ENCODE assay signal across 15 cellular contexts in the genomic region with DNA sequence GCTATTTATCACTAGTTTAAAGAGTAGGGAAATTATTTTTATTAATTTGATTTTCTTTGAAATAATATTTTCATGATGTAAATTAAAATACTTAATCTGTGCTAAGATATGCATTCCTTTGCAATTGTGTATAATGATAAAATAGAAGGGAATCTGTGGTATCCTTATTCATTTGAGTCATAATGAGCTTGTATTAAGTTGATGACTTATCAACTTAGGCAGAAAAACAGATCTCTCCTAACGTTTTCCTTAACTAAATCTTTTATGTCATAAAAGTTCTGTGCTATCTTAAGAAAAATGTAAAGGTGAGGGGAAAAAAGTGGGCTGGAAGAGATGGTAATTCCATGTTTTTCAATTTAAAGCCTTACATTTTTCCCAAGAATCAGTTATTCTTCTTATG. TPM values are rescaled to one million over a fixed set of nuclear protein-coding genes. Genes with fewer than 3 reads are reported as not detected.
A peak's percentile ranks its signal among the peaks of the same experiment; 100 is the strongest.
DNase-seq lines count a peak whose midpoint lies in the region; ATAC-seq and TF ChIP-seq lines count a peak whose summit lies in the region.
"Had no signal": no experiment of that assay in that cellular context is flagged by ENCODE, and none has a peak within 500 bp of the region (broad histone marks: within the 10 kb centered on the region; RNA-seq: fewer than 3 reads in every experiment).

No MANE protein-coding gene starts in this region.

- intact Hi-C loops in esophagus muscularis mucosa (cut with DNase I): loop anchor here (5.0 to 10.0 kb wide), 4 partner anchors 480 to 722 kb away; no protein-coding TSS in a partner anchor
- intact Hi-C loops in activated T-helper 1 cell treated with anti-CD3 and anti-CD28 coated beads, Interleukin-12 subunit alpha, Interleukin-12 subunit beta, Interleukin-2, Interleukin-4 antibody, amounts not matched to agents 30 ng/mL and 10 ng/mL and 1 ng/mL, durations not matched to agents 14 hours and 24 hours and 36 hours (cut with micrococcal nuclease): loop anchor here (5.0 kb wide), 1 partner anchor 268 kb away; the partner anchor contains the start of gene COPS2

- peaks cover 11% of the 10 kb centered on the region for H3K27me3 Mint-ChIP-seq in activated T-helper 1 cell treated with anti-CD3 and anti-CD28 coated beads, Interleukin-12 subunit alpha, Interleukin-12 subunit beta, Interleukin-2, Interleukin-4 antibody, amounts not matched to agents 30 ng/mL and 10 ng/mL and 1 ng/mL, durations not matched to agents 14 hours and 24 hours and 36 hours (ENCODE audit: insufficient read depth)
- peaks cover 12% of the 10 kb centered on the region for H3K27me3 Mint-ChIP-seq in activated CD8-positive, alpha-beta memory T cell treated with anti-CD3 and anti-CD28 coated beads, Interleukin-2, amount 10 ng/mL, durations not matched to agents 7 days and 5 days

- H3K9ac ChIP-seq in muscle layer of colon (ENCODE audit: low read length): no peak overlapping the region
- H3K9ac ChIP-seq: parathyroid adenoma had no signal

- no peak overlapping the region for H3K27ac Mint-ChIP-seq in activated T-helper 1 cell treated with anti-CD3 and anti-CD28 coated beads, Interleukin-12 subunit alpha, Interleukin-12 subunit beta, Interleukin-2, Interleukin-4 antibody, amounts not matched to agents 30 ng/mL and 10 ng/mL and 1 ng/mL, durations not matched to agents 14 hours and 24 hours and 36 hours
- H3K27ac Mint-ChIP-seq in activated CD8-positive, alpha-beta memory T cell treated with anti-CD3 and anti-CD28 coated beads, Interleukin-2, amount 10 ng/mL, durations not matched to agents 7 days and 5 days: no peak overlapping the region
- H3K27ac Mint-ChIP-seq: T-helper 1 cell treated with Interleukin-12 subunit alpha and Interleukin-12 subunit beta and Interleukin-4 antibody, amounts not matched to agents 30 μg/mL and 1 μg/mL, for 36 hours had no signal

- no peaks in the 10 kb centered on the region for H3K36me3 Mint-ChIP-seq in activated T-helper 1 cell treated with anti-CD3 and anti-CD28 coated beads, Interleukin-12 subunit alpha, Interleukin-12 subunit beta, Interleukin-2, Interleukin-4 antibody, amounts not matched to agents 30 ng/mL and 10 ng/mL and 1 ng/mL, durations not matched to agents 14 hours and 24 hours and 36 hours (ENCODE audit: low read depth)
- H3K36me3 Mint-ChIP-seq in activated CD8-positive, alpha-beta memory T cell treated with anti-CD3 and anti-CD28 coated beads, Interleukin-2, amount 10 ng/mL, durations not matched to agents 7 days and 5 days: peaks cover 1% of the 10 kb centered on the region

- H3K36me3 ChIP-seq in esophagus muscularis mucosa (no peaks in the 10 kb centered on the region), muscle layer of colon (ENCODE audit: insufficient read depth, low read length) (no peaks in the 10 kb centered on the region), thoracic aorta (no peaks in the 10 kb centered on the region)

- 8% methylated on average over 1 of the region's 1 CpG for WGBS in esophagus muscularis mucosa

- H3K27ac ChIP-seq in esophagus muscularis mucosa (replicated peaks in 1 of 4) (peak overlapping the region; percentile 65 to 75 (median 72)), muscle layer of colon (ENCODE audit: low read depth, low read length) (no peak overlapping the region), thoracic aorta (no peak overlapping the region)
- H3K27ac ChIP-seq: parathyroid adenoma had no signal

- H3K9me3 ChIP-seq in esophagus muscularis mucosa: no peaks in the 10 kb centered on the region
- H3K9me3 ChIP-seq in muscle layer of colon (ENCODE audit: low read length): no peaks in the 10 kb centered on the region
- H3K9me3 ChIP-seq in thoracic aorta: no peaks in the 10 kb centered on the region

- no peak for TF ChIP-seq POLR2A in esophagus muscularis mucosa (IDR thresholded peaks at IDR 0.05; ENCODE audit: low read depth)

- ATAC-seq in thoracic aorta (ENCODE audit: insufficient number of reproducible peaks, low FRiP score, low read depth): no peak
- no peak for ATAC-seq in activated CD8-positive, alpha-beta memory T cell treated with anti-CD3 and anti-CD28 coated beads, Interleukin-2, amount 10 ng/mL, durations not matched to agents 7 days and 5 days

- H3K9me3 Mint-ChIP-seq in activated T-helper 1 cell treated with anti-CD3 and anti-CD28 coated beads, Interleukin-12 subunit alpha, Interleukin-12 subunit beta, Interleukin-2, Interleukin-4 antibody, amounts not matched to agents 30 ng/mL and 10 ng/mL and 1 ng/mL, durations not matched to agents 14 hours and 24 hours and 36 hours: no peaks in the 10 kb centered on the region
- no peaks in the 10 kb centered on the region for H3K9me3 Mint-ChIP-seq in activated CD8-positive, alpha-beta memory T cell treated with anti-CD3 and anti-CD28 coated beads, Interleukin-2, amount 10 ng/mL, durations not matched to agents 7 days and 5 days (ENCODE audit: low read depth)
- H3K9me3 Mint-ChIP-seq: T-helper 1 cell treated with Interleukin-12 subunit alpha and Interleukin-12 subunit beta and Interleukin-4 antibody, amounts not matched to agents 30 μg/mL and 1 μg/mL, for 36 hours had no signal

- peaks cover 4% of the 10 kb centered on the region for H3K4me1 Mint-ChIP-seq in activated T-helper 1 cell treated with anti-CD3 and anti-CD28 coated beads, Interleukin-12 subunit alpha, Interleukin-12 subunit beta, Interleukin-2, Interleukin-4 antibody, amounts not matched to agents 30 ng/mL and 10 ng/mL and 1 ng/mL, durations not matched to agents 14 hours and 24 hours and 36 hours (ENCODE audit: low read depth)
- H3K4me1 Mint-ChIP-seq in activated CD8-positive, alpha-beta memory T cell treated with anti-CD3 and anti-CD28 coated beads, Interleukin-2, amount 10 ng/mL, durations not matched to agents 7 days and 5 days: peaks cover 4% of the 10 kb centered on the region

- CTCF ChIA-PET in activated CD8-positive, alpha-beta memory T cell treated with anti-CD3 and anti-CD28 coated beads, Interleukin-2, amount 10 ng/mL, durations not matched to agents 7 days and 5 days (lab: Charles Lee): no interaction called here

- TF ChIP-seq CTCF in esophagus muscularis mucosa (IDR thresholded peaks at IDR 0.05) (no peak), thoracic aorta (IDR thresholded peaks at IDR 0.05) (no peak)

- H3K4me3 Mint-ChIP-seq in activated T-helper 1 cell treated with anti-CD3 and anti-CD28 coated beads, Interleukin-12 subunit alpha, Interleukin-12 subunit beta, Interleukin-2, Interleukin-4 antibody, amounts not matched to agents 30 ng/mL and 10 ng/mL and 1 ng/mL, durations not matched to agents 14 hours and 24 hours and 36 hours: no peak overlapping the region
- no peak overlapping the region for H3K4me3 Mint-ChIP-seq in activated CD8-positive, alpha-beta memory T cell treated with anti-CD3 and anti-CD28 coated beads, Interleukin-2, amount 10 ng/mL, durations not matched to agents 7 days and 5 days
- H3K4me3 Mint-ChIP-seq: T-helper 1 cell treated with Interleukin-12 subunit alpha and Interleukin-12 subunit beta and Interleukin-4 antibody, amounts not matched to agents 30 μg/mL and 1 μg/mL, for 36 hours had no signal

- H3K4me3 ChIP-seq in esophagus muscularis mucosa (peak overlapping the region; percentile 50 to 66 (median 58)), muscle layer of colon (ENCODE audit: low read depth in 1 of 2, low read length in 2 of 2) (peak overlapping the region; percentile 67 to 71), thoracic aorta (peak overlapping the region; percentile 23)

- TF ChIP-seq EP300 in esophagus muscularis mucosa (IDR thresholded peaks at IDR 0.05): no peak

- H3K4me1 ChIP-seq in esophagus muscularis mucosa (peaks cover 11 to 46% (median 28%) of the 10 kb centered on the region in 4 donors), muscle layer of colon (ENCODE audit: insufficient read depth, low read length) (peaks cover 13% of the 10 kb centered on the region), thoracic aorta (ENCODE audit: control insufficient read depth in 1 of 2, low read depth in 2 of 2) (no peaks in the 10 kb centered on the region)
- H3K4me1 ChIP-seq: parathyroid adenoma had no signal

- no peaks in the 10 kb centered on the region for H3K27me3 ChIP-seq in esophagus muscularis mucosa
- H3K27me3 ChIP-seq in muscle layer of colon (ENCODE audit: control insufficient read depth in 1 of 2, insufficient read depth in 2 of 2, low read length in 2 of 2): no peaks in the 10 kb centered on the region
- no peaks in the 10 kb centered on the region for H3K27me3 ChIP-seq in thoracic aorta (replicated peaks; ENCODE audit: insufficient read depth)

- peak; percentile 69 for DNase-seq in HCEC 1CT
- no peak for DNase-seq in esophagus muscularis mucosa (ENCODE audit: extremely low spot score)
- DNase-seq in thoracic aorta (ENCODE audit: low spot score): no peak
- no peak for DNase-seq in SIG-M5 (lab: John Stamatoyannopoulos, UW)
- no peak for DNase-seq in activated T-helper 1 cell treated with anti-CD3 and anti-CD28 coated beads, Interleukin-12 subunit alpha, Interleukin-12 subunit beta, Interleukin-2, Interleukin-4 antibody, amounts not matched to agents 30 ng/mL and 10 ng/mL and 1 ng/mL, durations not matched to agents 14 hours and 24 hours and 36 hours (ENCODE audit: low spot score)
- DNase-seq in activated CD8-positive, alpha-beta memory T cell treated with anti-CD3 and anti-CD28 coated beads, Interleukin-2, amount 10 ng/mL, durations not matched to agents 7 days and 5 days: no peak
- no peak for DNase-seq in KG1 (lab: John Stamatoyannopoulos, UW)
- DNase-seq: activated naive CD4-positive, alpha-beta T cell treated with anti-CD3 and anti-CD28 coated beads, Interleukin-2, amount 50 U/mL, for 16 hours; caudate nucleus; DMS79; effector memory CD4-positive, alpha-beta T cell; NCI-H146 had no signal

RNA-seq across cellular contexts. Expression of gene FGF7, which starts 1.9 kb away (rescaled TPM):
- total RNA-seq in esophagus muscularis mucosa (100 to 1,000 TPM in 1 of 4 donors, 10 to 100 TPM in 3; 53.5 to 106 (median 64.0) TPM), thoracic aorta (10 to 100 TPM; 12.7 to 63.6 TPM)
- total RNA-seq in activated T-helper 1 cell treated with anti-CD3 and anti-CD28 coated beads, Interleukin-12 subunit alpha, Interleukin-12 subunit beta, Interleukin-2, Interleukin-4 antibody, amounts not matched to agents 30 ng/mL and 10 ng/mL and 1 ng/mL, durations not matched to agents 14 hours and 24 hours and 36 hours: not detected in 2 replicates
- not detected for total RNA-seq in activated CD8-positive, alpha-beta memory T cell treated with anti-CD3 and anti-CD28 coated beads, Interleukin-2, amount 10 ng/mL, durations not matched to agents 7 days and 5 days

Comparison
In these comparisons a context has a peak if more than half of its experiments do, and no peak if none do; other contexts are left out.
1. H3K27ac ChIP-seq: peak in esophagus muscularis mucosa (4 of 4); none in muscle layer of colon (single experiment) and thoracic aorta (0 of 2).
2. RNA of gene FGF7, which starts 1.9 kb away (total RNA-seq): 53.5 to 106 TPM in esophagus muscularis mucosa and 12.7 to 63.6 TPM in thoracic aorta; not detected in activated T-helper 1 cell treated with anti-CD3 and anti-CD28 coated beads, Interleukin-12 subunit alpha, Interleukin-12 subunit beta, Interleukin-2, Interleukin-4 antibody, amounts not matched to agents 30 ng/mL and 10 ng/mL and 1 ng/mL, durations not matched to agents 14 hours and 24 hours and 36 hours and not detected in activated CD8-positive, alpha-beta memory T cell treated with anti-CD3 and anti-CD28 coated beads, Interleukin-2, amount 10 ng/mL, durations not matched to agents 7 days and 5 days; every median in the first group is over 10 times any median in the second.
3. Peak in every context shown above with its lines, with median percentiles within 50 percentile points of each other: H3K4me3 ChIP-seq.